In the genomic region with DNA sequence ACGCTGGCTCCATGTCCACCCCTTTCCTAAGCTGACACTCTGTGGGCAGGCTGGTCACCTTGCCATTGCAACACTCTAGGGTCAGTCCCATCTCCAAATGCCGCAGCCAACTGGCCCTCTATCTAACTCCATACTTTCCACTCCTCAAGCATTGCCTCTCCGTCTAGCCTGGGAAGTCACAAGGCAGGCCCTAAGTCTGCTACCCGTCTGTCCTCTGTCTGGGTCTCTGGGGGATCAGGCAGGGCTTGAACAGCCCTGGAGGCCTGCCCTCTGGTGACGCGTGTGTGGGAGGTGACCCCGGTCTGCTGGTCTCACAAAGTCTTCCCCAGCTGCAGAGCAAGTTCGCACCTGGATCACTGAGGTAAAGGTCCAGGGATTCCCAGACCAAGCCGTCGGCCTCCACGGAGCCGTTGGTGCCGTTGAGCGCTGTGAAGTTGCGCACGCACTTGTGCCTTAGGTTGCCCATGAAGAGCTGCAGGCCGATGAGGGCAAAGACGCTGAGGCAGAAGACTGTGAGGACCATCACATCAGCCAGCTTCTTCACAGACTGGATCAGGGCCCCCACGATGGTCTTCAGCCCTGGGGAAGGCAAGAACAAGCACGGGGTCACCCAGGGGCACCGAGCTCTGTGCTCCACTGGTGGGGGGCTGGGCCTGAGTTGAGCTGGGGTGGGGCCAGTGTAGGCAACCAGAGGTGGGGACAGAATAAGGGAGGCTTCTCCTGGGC, we compare ENCODE assay signal across 18 cellular contexts. TPM values are rescaled to one million over a fixed set of nuclear protein-coding genes. Genes with fewer than 3 reads are reported as not detected.
"Had no signal": no experiment of that assay in that cellular context is flagged by ENCODE, and none has a peak within 500 bp of the region (broad histone marks: within the 10 kb centered on the region; RNA-seq: fewer than 3 reads in every experiment).

No MANE protein-coding gene starts in this region.

- H3K36me3 ChIP-seq: left lung, neural progenitor cell, suprapubic skin, thyroid gland, uterus had no signal

- H3K27me3 Mint-ChIP-seq: central memory CD8-positive, alpha-beta T cell; naive thymus-derived CD8-positive, alpha-beta T cell had no signal

- ATAC-seq: left lung; mucosa of descending colon; naive thymus-derived CD8-positive, alpha-beta T cell; stimulated activated naive CD8-positive, alpha-beta T cell treated with anti-CD3 and anti-CD28 coated beads, Interleukin-15, Interleukin-2, amounts not matched to agents 100 U/mL and 50 U/mL, for 24 hours had no signal

- H3K4me1 Mint-ChIP-seq: central memory CD8-positive, alpha-beta T cell; immature natural killer cell; naive thymus-derived CD8-positive, alpha-beta T cell had no signal

- H3K36me3 Mint-ChIP-seq: immature natural killer cell; naive thymus-derived CD8-positive, alpha-beta T cell; neural progenitor cell; type B pancreatic cell had no signal

- H3K4me1 ChIP-seq: left lung, neural progenitor cell, suprapubic skin, thyroid gland, uterus had no signal

- H3K9me3 ChIP-seq: esophagus muscularis mucosa, left lung, mucosa of descending colon, suprapubic skin, thyroid gland, uterus had no signal

- H3K4me3 ChIP-seq: esophagus muscularis mucosa, left lung, mucosa of descending colon, neural progenitor cell, suprapubic skin, thyroid gland, uterus had no signal

- H2AFZ ChIP-seq: neural progenitor cell had no signal

- H3K4me3 Mint-ChIP-seq: central memory CD8-positive, alpha-beta T cell; immature natural killer cell; naive thymus-derived CD8-positive, alpha-beta T cell; neural progenitor cell; type B pancreatic cell had no signal

- H3K4me2 ChIP-seq: neural progenitor cell had no signal

- H3K27ac Mint-ChIP-seq: immature natural killer cell; naive thymus-derived CD8-positive, alpha-beta T cell; neural progenitor cell; type B pancreatic cell had no signal

- H3K27ac ChIP-seq: epithelial cell of prostate, esophagus muscularis mucosa, left lung, neural progenitor cell, suprapubic skin, thyroid gland, uterus had no signal

- H3K9me3 Mint-ChIP-seq: central memory CD8-positive, alpha-beta T cell; immature natural killer cell; naive thymus-derived CD8-positive, alpha-beta T cell; neural progenitor cell; type B pancreatic cell had no signal

- DNase-seq: effector memory CD4-positive, alpha-beta T cell; foreskin fibroblast; immature natural killer cell; mammary epithelial cell; mucosa of descending colon; small intestine; stimulated activated CD4-positive, alpha-beta T cell treated with anti-CD3 and anti-CD28 coated beads, Interleukin-2, amount 100 ng/mL, for 48 hours; stimulated activated naive CD8-positive, alpha-beta T cell treated with anti-CD3 and anti-CD28 coated beads, Interleukin-15, Interleukin-2, amounts not matched to agents 100 U/mL and 50 U/mL, for 24 hours; thyroid gland; uterus had no signal

- H3K9ac ChIP-seq: neural progenitor cell had no signal

- H3K27me3 ChIP-seq: esophagus muscularis mucosa, left lung, neural progenitor cell, suprapubic skin, thyroid gland, uterus had no signal

RNA-seq across cellular contexts. Expression of a gene that starts 39.9 kb away (rescaled TPM):
- total RNA-seq: mammary epithelial cell had no signal
- polyA plus RNA-seq: immature natural killer cell; naive thymus-derived CD8-positive, alpha-beta T cell had no signal
